6 cellular contexts compared by ENCODE assay signal in the genomic region with DNA sequence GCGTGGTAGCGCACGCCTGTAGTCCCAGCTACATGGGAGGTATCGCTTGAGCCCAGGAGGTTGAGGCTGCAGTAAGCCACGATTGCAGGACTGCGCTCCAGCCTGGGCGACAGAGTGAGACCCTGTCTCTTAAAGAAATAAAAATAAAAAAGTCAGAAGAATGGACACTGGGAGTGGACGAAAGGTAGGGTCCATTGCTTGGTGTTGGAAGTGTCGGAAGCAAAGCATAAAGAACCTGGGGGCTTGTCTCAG. TPM values are rescaled to one million over a fixed set of nuclear protein-coding genes. Genes with fewer than 3 reads are reported as not detected.
DNase-seq lines count a peak whose midpoint lies in the region; TF ChIP-seq lines count a peak whose summit lies in the region.

No MANE protein-coding gene starts in this region.

- H2BK12ac ChIP-seq in trophoblast cell (ENCODE audit: low read length) = no peak overlapping the region

- no peak overlapping the region for H3K18ac ChIP-seq in trophoblast cell (ENCODE audit: low read length)

- H3K4ac ChIP-seq in trophoblast cell (ENCODE audit: low read depth, low read length) = no peak overlapping the region

- H4K8ac ChIP-seq in trophoblast cell (ENCODE audit: low read depth, low read length) = no peak overlapping the region

- H3K14ac ChIP-seq in trophoblast cell (ENCODE audit: low read length) = no peak overlapping the region

- peaks cover 2% of the 10 kb centered on the region for H3K27me3 Mint-ChIP-seq in dendritic cell treated with granulocyte-macrophage colony-stimulating factor and Interleukin-4, amounts not matched to agents 40 ng/mL and 50 ng/mL, for 4 days

- H3K4me2 ChIP-seq in trophoblast cell (ENCODE audit: low read length) = peak overlapping the region; percentile 52

- H3K36me3 Mint-ChIP-seq in dendritic cell treated with granulocyte-macrophage colony-stimulating factor and Interleukin-4, amounts not matched to agents 40 ng/mL and 50 ng/mL, for 4 days (ENCODE audit: low read depth) = peaks cover 6% of the 10 kb centered on the region

- no peak for TF ChIP-seq CTCF in testis (IDR thresholded peaks at IDR 0.05)

- H2BK5ac ChIP-seq in trophoblast cell (ENCODE audit: low read depth, low read length, poor library complexity) = no peak overlapping the region

- H3K9me3 Mint-ChIP-seq in dendritic cell treated with granulocyte-macrophage colony-stimulating factor and Interleukin-4, amounts not matched to agents 40 ng/mL and 50 ng/mL, for 4 days = no peaks in the 10 kb centered on the region

- H3K9ac ChIP-seq in HUES48 (ENCODE audit: low read depth, low read length) (no peak overlapping the region), trophoblast cell (ENCODE audit: low read length) (no peak overlapping the region)

- H3K4me1 Mint-ChIP-seq in dendritic cell treated with granulocyte-macrophage colony-stimulating factor and Interleukin-4, amounts not matched to agents 40 ng/mL and 50 ng/mL, for 4 days (ENCODE audit: low read depth) = peaks cover 25% of the 10 kb centered on the region

- DNase-seq in trophoblast cell (no peak), 8988T (no peak), testis (no peak), HT-29 (ENCODE audit: low spot score) (no peak)

- no peaks in the 10 kb centered on the region for H3K79me2 ChIP-seq in trophoblast cell (ENCODE audit: control insufficient read depth, insufficient read depth, low read length, poor library complexity)

- H4K12ac ChIP-seq in trophoblast cell (ENCODE audit: low read depth, low read length) = no peak overlapping the region

- intact Hi-C loops in dendritic cell treated with granulocyte-macrophage colony-stimulating factor and Interleukin-4, amounts not matched to agents 40 ng/mL and 50 ng/mL, for 4 days (cut with micrococcal nuclease) = no loop called here
- intact Hi-C loops in testis (cut with DNase I; ENCODE audit: low total_unique reads) = no loop called here

- H3K23ac ChIP-seq in trophoblast cell (ENCODE audit: low read length) = no peak overlapping the region

- H3K36me3 ChIP-seq in HUES48 (ENCODE audit: control insufficient read depth, insufficient read depth, low read length) = no peaks in the 10 kb centered on the region
- peaks cover 0 to 3% of the 10 kb centered on the region in 2 experiments for H3K36me3 ChIP-seq in trophoblast cell (ENCODE audit: control insufficient read depth in 1 of 2, insufficient read depth in 2 of 2, low read length in 2 of 2)
- no peaks in the 10 kb centered on the region for H3K36me3 ChIP-seq in testis (ENCODE audit: low read depth, missing control alignments)

- no CpG with 5 or more reads among the region's 9 CpGs for WGBS in trophoblast cell (ENCODE audit: extremely low coverage, insufficient coverage, insufficient read length)
- 24 to 26% methylated on average over 9 of the region's 9 CpGs for WGBS in testis, 2 donors

- H3K79me1 ChIP-seq in trophoblast cell (ENCODE audit: low read length) = peaks cover 3% of the 10 kb centered on the region

- TF ChIP-seq POLR2A in testis (IDR thresholded peaks at IDR 0.05) = no peak

- no peak overlapping the region for H3K27ac ChIP-seq in HUES48 (ENCODE audit: low read depth, low read length)
- no peak overlapping the region for H3K27ac ChIP-seq in trophoblast cell (ENCODE audit: low read depth, low read length)
- no peak overlapping the region for H3K27ac ChIP-seq in testis

- H3K9me3 ChIP-seq in HUES48 (ENCODE audit: control insufficient read depth, insufficient read depth, low read length) (no peaks in the 10 kb centered on the region), trophoblast cell (ENCODE audit: insufficient read depth, low read depth, low read length) (no peaks in the 10 kb centered on the region), testis (no peaks in the 10 kb centered on the region)

- no peak overlapping the region for H2AFZ ChIP-seq in trophoblast cell (ENCODE audit: insufficient read depth, low read length, poor library complexity)

- peak overlapping the region; percentile 77 for H3K27ac Mint-ChIP-seq in dendritic cell treated with granulocyte-macrophage colony-stimulating factor and Interleukin-4, amounts not matched to agents 40 ng/mL and 50 ng/mL, for 4 days

- H3K4me1 ChIP-seq in HUES48 (ENCODE audit: control insufficient read depth, insufficient read depth, low read length) (peaks cover 17% of the 10 kb centered on the region), trophoblast cell (ENCODE audit: control insufficient read depth in 1 of 2, insufficient read depth in 2 of 2, low read length in 2 of 2) (peaks cover 6 to 15% of the 10 kb centered on the region in 2 experiments), testis (peaks cover 7% of the 10 kb centered on the region)

- H2BK120ac ChIP-seq in trophoblast cell (ENCODE audit: insufficient read depth, low read length, poor library complexity) = no peak overlapping the region

- H3K4me3 Mint-ChIP-seq in dendritic cell treated with granulocyte-macrophage colony-stimulating factor and Interleukin-4, amounts not matched to agents 40 ng/mL and 50 ng/mL, for 4 days = peak overlapping the region; percentile 77

- H3K27me3 ChIP-seq in HUES48 (ENCODE audit: control insufficient read depth, insufficient read depth, low read length) = peaks cover 9% of the 10 kb centered on the region
- no peaks in the 10 kb centered on the region for H3K27me3 ChIP-seq in trophoblast cell (ENCODE audit: insufficient read depth, low read length)
- no peaks in the 10 kb centered on the region for H3K27me3 ChIP-seq in testis

- H3K4me3 ChIP-seq in HUES48 (ENCODE audit: low read depth, low read length) (peak overlapping the region; percentile 81; the same call in 1 of the 2 replicates), trophoblast cell (ENCODE audit: low read depth, low read length) (no peak overlapping the region), testis (peak overlapping the region in 1 of 2 donors; percentile 85)

- no peak overlapping the region for H4K91ac ChIP-seq in trophoblast cell (ENCODE audit: low read depth, low read length)

- no peak overlapping the region for H2AK5ac ChIP-seq in trophoblast cell (ENCODE audit: low read length)

RNA-seq across cellular contexts. Expression of a gene that starts 0.4 kb away (rescaled TPM):
- 12.8 and 12.9 TPM in 2 replicates for polyA plus RNA-seq in trophoblast cell (2013)
- total RNA-seq in testis = 100 to 1,000 TPM in 1 of 2 donors, 10 to 100 TPM in 1; 56.2 to 133 TPM
- 46.6 TPM for polyA plus RNA-seq in testis (ENCODE audit: insufficient read depth, low read depth, low replicate concordance)
- total RNA-seq in HT-29 (2014; rRNA removed; shearing (Covaris generic)) = 4.0 and 57.4 TPM in 2 replicates

RNA-seq across cellular contexts. Expression of a gene that starts 17.0 kb away (rescaled TPM):
- polyA plus RNA-seq in trophoblast cell (2013) = 32.8 and 34.5 TPM in 2 replicates
- 10 to 100 TPM; 48.3 to 72.0 TPM for total RNA-seq in testis
- 75.9 TPM for polyA plus RNA-seq in testis (ENCODE audit: insufficient read depth, low read depth, low replicate concordance)
- total RNA-seq in HT-29 (2014; rRNA removed; shearing (Covaris generic)) = 17.2 and 21.3 TPM in 2 replicates

RNA-seq across cellular contexts. Expression of a gene that starts 18.1 kb away (rescaled TPM):
- polyA plus RNA-seq in trophoblast cell (2013) = 6.1 and 6.9 TPM in 2 replicates
- total RNA-seq in testis = 10 to 100 TPM; 50.9 to 57.1 TPM
- polyA plus RNA-seq in testis (ENCODE audit: insufficient read depth, low read depth, low replicate concordance) = 146 TPM
- total RNA-seq in HT-29 (2014; rRNA removed; shearing (Covaris generic)) = not detected in 2 replicates

RNA-seq across cellular contexts. Expression of a gene that starts 26.6 kb away (rescaled TPM):
- polyA plus RNA-seq in trophoblast cell (2013) = 32.8 and 34.2 TPM in 2 replicates
- total RNA-seq in testis = 10 to 100 TPM; 30.2 TPM
- polyA plus RNA-seq in testis (ENCODE audit: insufficient read depth, low read depth, low replicate concordance) = 24.8 TPM
- total RNA-seq in HT-29 (2014; rRNA removed; shearing (Covaris generic)) = 13.8 and 15.5 TPM in 2 replicates

RNA-seq across cellular contexts. Expression of a gene that starts 29.5 kb away (rescaled TPM):
- polyA plus RNA-seq in trophoblast cell (2013) = 119 and 123 TPM in 2 replicates
- total RNA-seq in testis = 100 to 1,000 TPM; 100 to 121 TPM
- polyA plus RNA-seq in testis (ENCODE audit: insufficient read depth, low read depth, low replicate concordance) = 303 TPM
- 76.2 and 77.0 TPM in 2 replicates for total RNA-seq in HT-29 (2014; rRNA removed; shearing (Covaris generic))

Comparison
In these comparisons a context has a peak if more than half of its experiments do, and no peak if none do; other contexts are left out.
1. RNA of a gene that starts 18.1 kb away (total RNA-seq): 50.9 to 57.1 TPM in testis; not detected in HT-29; every median in the first group is over 10 times any median in the second.